In the genomic region with DNA sequence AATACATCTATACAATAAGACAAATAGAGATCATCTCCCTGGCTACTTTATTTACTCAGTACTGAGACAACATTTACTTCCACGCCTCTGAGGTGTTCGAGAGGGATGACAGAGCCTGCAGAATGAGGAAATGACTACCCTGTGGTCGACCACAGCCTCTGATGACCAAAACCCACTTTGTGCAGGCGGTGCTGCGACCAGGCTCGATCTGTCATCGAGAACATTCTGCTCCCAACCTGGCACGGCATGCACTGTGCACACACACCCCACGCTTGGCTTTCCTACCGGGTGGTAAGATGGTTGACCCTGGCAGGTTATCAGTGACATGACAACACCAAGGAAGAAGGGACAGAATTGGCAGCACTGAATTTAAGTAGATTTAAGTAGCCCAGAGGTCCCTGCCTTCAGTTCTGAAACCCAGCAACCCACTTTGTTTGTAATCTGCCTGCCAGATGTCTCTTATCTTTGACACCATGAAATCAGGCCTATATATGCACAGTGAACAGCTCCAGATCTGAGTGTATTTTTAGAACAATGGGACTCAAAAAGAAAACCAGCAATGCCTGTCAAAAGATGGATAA, we compare ENCODE assay signal across 8 cellular contexts. TPM values are rescaled to one million over a fixed set of nuclear protein-coding genes. Genes with fewer than 3 reads are reported as not detected.
DNase-seq lines count a peak whose midpoint lies in the region; ATAC-seq and TF ChIP-seq lines count a peak whose summit lies in the region.

No MANE protein-coding gene starts in this region.

- H3K9ac ChIP-seq in mucosa of rectum (ENCODE audit: low read depth in 1 of 2, low read length in 2 of 2): no peak overlapping the region

- H3K27me3 ChIP-seq in mucosa of rectum (ENCODE audit: control insufficient read depth in 2 of 2, insufficient read depth in 2 of 2, low read length in 2 of 2) (no peaks in the 10 kb centered on the region), upper lobe of right lung (no peaks in the 10 kb centered on the region)

- H3K4me3 ChIP-seq in cardiac fibroblast (replicated peaks in 1 of 2; ENCODE audit: low read depth in 2 of 2, low read length in 2 of 2) (no peak overlapping the region), mucosa of rectum (ENCODE audit: low read length in 2 of 2) (peak overlapping the region in 1 of 2 donors; percentile 19), upper lobe of right lung (no peak overlapping the region)

- DNase-seq in D341Med (ENCODE audit: low spot score) (peak; percentile 48), T-helper 9 cell (peak; percentile 7), cardiac fibroblast (ENCODE audit: low read depth in 2 of 2) (peak; percentile 65 to 88), upper lobe of right lung (peak; percentile 80)
- no peak for DNase-seq in effector CD8-positive, alpha-beta T cell (lab: John Stamatoyannopoulos, UW)

- no peak for TF ChIP-seq CTCF in cardiac fibroblast (IDR thresholded peaks at IDR 0.05; ENCODE audit: low read depth, low read length)
- no peak for TF ChIP-seq CTCF in upper lobe of right lung (IDR thresholded peaks at IDR 0.05)

- H3K36me3 ChIP-seq in mucosa of rectum (ENCODE audit: control insufficient read depth in 2 of 2, insufficient read depth in 2 of 2, low read length in 2 of 2) (peaks cover 11 to 15% of the 10 kb centered on the region in 2 donors), upper lobe of right lung (peaks cover 13% of the 10 kb centered on the region)

- H3K9me3 ChIP-seq in mucosa of rectum (ENCODE audit: control insufficient read depth in 2 of 2, low read length in 2 of 2): no peaks in the 10 kb centered on the region
- no peaks in the 10 kb centered on the region for H3K9me3 ChIP-seq in upper lobe of right lung

- peak; percentile 95 for ATAC-seq in GM19463 (IDR thresholded peaks at IDR 0.05; ENCODE audit: unreplicated experiment)
- peak; percentile 81 for ATAC-seq in HG03558 (IDR thresholded peaks at IDR 0.05; ENCODE audit: extremely low read depth, unreplicated experiment)
- peak; percentile 66 for ATAC-seq in upper lobe of right lung

- peak overlapping the region; percentile 43 to 69 for H3K27ac ChIP-seq in mucosa of rectum (ENCODE audit: low read depth in 2 of 2, low read length in 2 of 2)
- peak overlapping the region; percentile 74 for H3K27ac ChIP-seq in upper lobe of right lung

- H3K4me1 ChIP-seq in mucosa of rectum (ENCODE audit: control insufficient read depth in 2 of 2, insufficient read depth in 2 of 2, low read length in 2 of 2): peaks cover 34 to 47% of the 10 kb centered on the region in 2 donors
- H3K4me1 ChIP-seq in upper lobe of right lung: peaks cover 80% of the 10 kb centered on the region

- intact Hi-C loops in upper lobe of right lung (cut with DNase I): no loop called here

RNA-seq across cellular contexts. Expression of gene TTI1, which starts 42.6 kb away (rescaled TPM):
- total RNA-seq in upper lobe of right lung: 16.3 TPM

RNA-seq across cellular contexts. Expression of gene RPRD1B, which starts 42.9 kb away (rescaled TPM):
- total RNA-seq in upper lobe of right lung: 33.1 TPM
